ENCODE assay signal across 1 cellular context in genomic region chr9:124258765-124259272, GRCh38.
TF ChIP-seq lines count a peak whose summit lies in the region.

No MANE protein-coding gene starts in this region.

TF ChIP-seq in HepG2, 621 proteins besides CTCF, POLR2A, EP300 and RAD21 (continued from another document and continues in another):
- TF ChIP-seq ZNF646 (CRISPR knock-in tag; IDR thresholded peaks at IDR 0.05), result 0 out of 2 replicates have a peak, but pooled peaks have one; percentile 44
- TF ChIP-seq SALL1 (CRISPR knock-in tag; IDR thresholded peaks at IDR 0.05), result no peak
- no peak for TF ChIP-seq NR1H2 (CRISPR knock-in tag; IDR thresholded peaks at IDR 0.05; ENCODE audit: borderline replicate concordance, low read depth)
- TF ChIP-seq THAP11 (CRISPR knock-in tag; IDR thresholded peaks at IDR 0.05), result no peak
- peak; percentile 6; the same call in 1 of the 2 replicates for TF ChIP-seq DRAP1 (CRISPR knock-in tag; IDR thresholded peaks at IDR 0.05)
- TF ChIP-seq PHF5A (CRISPR knock-in tag; IDR thresholded peaks at IDR 0.05; ENCODE audit: low read depth, unreplicated experiment), result peak; percentile 2
- no peak for TF ChIP-seq ZBTB14 (CRISPR knock-in tag; IDR thresholded peaks at IDR 0.05)
- 0 out of 2 replicates have a peak, but pooled peaks have one; percentile 4 for TF ChIP-seq ZNF232 (CRISPR knock-in tag; IDR thresholded peaks at IDR 0.05; ENCODE audit: borderline replicate concordance)
- no peak for TF ChIP-seq REST (IDR thresholded peaks at IDR 0.05; ENCODE audit: borderline replicate concordance in 1 of 2, low read depth in 1 of 2, low read length in 2 of 2)
- TF ChIP-seq, protein P1, sequence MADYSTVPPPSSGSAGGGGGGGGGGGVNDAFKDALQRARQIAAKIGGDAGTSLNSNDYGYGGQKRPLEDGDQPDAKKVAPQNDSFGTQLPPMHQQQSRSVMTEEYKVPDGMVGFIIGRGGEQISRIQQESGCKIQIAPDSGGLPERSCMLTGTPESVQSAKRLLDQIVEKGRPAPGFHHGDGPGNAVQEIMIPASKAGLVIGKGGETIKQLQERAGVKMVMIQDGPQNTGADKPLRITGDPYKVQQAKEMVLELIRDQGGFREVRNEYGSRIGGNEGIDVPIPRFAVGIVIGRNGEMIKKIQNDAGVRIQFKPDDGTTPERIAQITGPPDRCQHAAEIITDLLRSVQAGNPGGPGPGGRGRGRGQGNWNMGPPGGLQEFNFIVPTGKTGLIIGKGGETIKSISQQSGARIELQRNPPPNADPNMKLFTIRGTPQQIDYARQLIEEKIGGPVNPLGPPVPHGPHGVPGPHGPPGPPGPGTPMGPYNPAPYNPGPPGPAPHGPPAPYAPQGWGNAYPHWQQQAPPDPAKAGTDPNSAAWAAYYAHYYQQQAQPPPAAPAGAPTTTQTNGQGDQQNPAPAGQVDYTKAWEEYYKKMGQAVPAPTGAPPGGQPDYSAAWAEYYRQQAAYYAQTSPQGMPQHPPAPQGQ (CRISPR knock-in tag; IDR thresholded peaks at IDR 0.05; ENCODE audit: borderline replicate concordance), result no peak
- 0 out of 2 replicates have a peak, but pooled peaks have one; percentile 24 for TF ChIP-seq YEATS2 (CRISPR knock-in tag; IDR thresholded peaks at IDR 0.05; ENCODE audit: borderline replicate concordance)
- no peak; the same call in 1 of the 2 replicates for TF ChIP-seq ZC3H4 (CRISPR knock-in tag; IDR thresholded peaks at IDR 0.05; ENCODE audit: borderline replicate concordance)
- no peak for TF ChIP-seq ZBTB8A (CRISPR knock-in tag; IDR thresholded peaks at IDR 0.05; ENCODE audit: borderline replicate concordance, low read depth)
- TF ChIP-seq ESRRA (CRISPR knock-in tag; IDR thresholded peaks at IDR 0.05; ENCODE audit: low read depth), result no peak
- TF ChIP-seq SNAPC2 (CRISPR knock-in tag; IDR thresholded peaks at IDR 0.05), result no peak
- peak; percentile 22; the same call in 1 of the 2 replicates for TF ChIP-seq ARID2 (CRISPR knock-in tag; IDR thresholded peaks at IDR 0.05; ENCODE audit: borderline replicate concordance)
- TF ChIP-seq KDM5A (IDR thresholded peaks at IDR 0.05; ENCODE audit: borderline replicate concordance, low read length), result peak; percentile 8; the same call in 1 of the 2 replicates
- 0 out of 2 replicates have a peak, but pooled peaks have one; percentile 8 for TF ChIP-seq TAF1 (CRISPR knock-in tag; IDR thresholded peaks at IDR 0.05)
- TF ChIP-seq, protein P2, sequence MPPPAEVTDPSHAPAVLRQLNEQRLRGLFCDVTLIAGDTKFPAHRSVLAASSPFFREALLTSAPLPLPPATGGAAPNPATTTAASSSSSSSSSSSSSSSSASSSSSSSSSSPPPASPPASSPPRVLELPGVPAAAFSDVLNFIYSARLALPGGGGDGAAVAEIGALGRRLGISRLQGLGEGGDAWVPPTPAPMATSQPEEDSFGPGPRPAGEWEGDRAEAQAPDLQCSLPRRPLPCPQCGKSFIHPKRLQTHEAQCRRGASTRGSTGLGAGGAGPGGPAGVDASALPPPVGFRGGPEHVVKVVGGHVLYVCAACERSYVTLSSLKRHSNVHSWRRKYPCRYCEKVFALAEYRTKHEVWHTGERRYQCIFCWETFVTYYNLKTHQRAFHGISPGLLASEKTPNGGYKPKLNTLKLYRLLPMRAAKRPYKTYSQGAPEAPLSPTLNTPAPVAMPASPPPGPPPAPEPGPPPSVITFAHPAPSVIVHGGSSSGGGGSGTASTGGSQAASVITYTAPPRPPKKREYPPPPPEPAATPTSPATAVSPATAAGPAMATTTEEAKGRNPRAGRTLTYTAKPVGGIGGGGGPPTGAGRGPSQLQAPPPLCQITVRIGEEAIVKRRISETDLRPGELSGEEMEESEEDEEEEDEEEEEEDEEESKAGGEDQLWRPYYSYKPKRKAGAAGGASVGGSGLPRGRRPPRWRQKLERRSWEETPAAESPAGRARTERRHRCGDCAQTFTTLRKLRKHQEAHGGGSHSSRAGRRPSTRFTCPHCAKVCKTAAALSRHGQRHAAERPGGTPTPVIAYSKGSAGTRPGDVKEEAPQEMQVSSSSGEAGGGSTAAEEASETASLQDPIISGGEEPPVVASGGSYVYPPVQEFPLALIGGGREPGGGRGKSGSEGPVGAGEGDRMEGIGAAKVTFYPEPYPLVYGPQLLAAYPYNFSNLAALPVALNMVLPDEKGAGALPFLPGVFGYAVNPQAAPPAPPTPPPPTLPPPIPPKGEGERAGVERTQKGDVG (CRISPR knock-in tag; IDR thresholded peaks at IDR 0.05; ENCODE audit: borderline replicate concordance), result 0 out of 2 replicates have a peak, but pooled peaks have one; percentile 0
- no peak for TF ChIP-seq ZNF558 (CRISPR knock-in tag; IDR thresholded peaks at IDR 0.05; ENCODE audit: borderline replicate concordance)
- peak; percentile 10 for TF ChIP-seq ZNF407 (CRISPR knock-in tag; IDR thresholded peaks at IDR 0.05; ENCODE audit: not compliant biosample characterization)
- TF ChIP-seq ZNF598 (CRISPR knock-in tag; IDR thresholded peaks at IDR 0.05; ENCODE audit: borderline replicate concordance), result 0 out of 2 replicates have a peak, but pooled peaks have one; percentile 14
